Comparison of ENCODE assay signal across 32 cellular contexts in genomic region chr1:91004145-91004544, GRCh38.
"Had no signal": no experiment of that assay in that cellular context is flagged by ENCODE, and none has a peak within 500 bp of the region (broad histone marks: within the 10 kb centered on the region; RNA-seq: fewer than 3 reads in every experiment).

No MANE protein-coding gene starts in this region.

- H3K27me3 ChIP-seq: colonic mucosa, heart left ventricle had no signal

- H3K4me3 ChIP-seq: colonic mucosa, heart left ventricle had no signal

- H3K27me3 Mint-ChIP-seq: activated B cell treated with CpG ODN at 0.5 μM for 24 hours; activated CD8-positive, alpha-beta memory T cell treated with anti-CD3 and anti-CD28 coated beads, Interleukin-2, amount 10 ng/mL, durations not matched to agents 7 days and 5 days; activated naive CD8-positive, alpha-beta T cell; T-helper 17 cell had no signal

- H3K9me3 ChIP-seq: colonic mucosa had no signal

- FAIRE-seq: astrocyte, frontal cortex had no signal

- H3K4me1 ChIP-seq: colonic mucosa had no signal

- H3K4me3 Mint-ChIP-seq: activated B cell treated with CpG ODN at 0.5 μM for 24 hours; activated CD8-positive, alpha-beta memory T cell treated with anti-CD3 and anti-CD28 coated beads, Interleukin-2, amount 10 ng/mL, durations not matched to agents 7 days and 5 days; activated CD8-positive, alpha-beta T cell treated with anti-CD3 and anti-CD28 coated beads, Interleukin-2, amount 10 ng/mL, durations not matched to agents 7 days and 5 days; activated naive CD4-positive, alpha-beta T cell treated with anti-CD3 and anti-CD28 coated beads for 36 hours; activated naive CD8-positive, alpha-beta T cell; activated T-helper 1 cell treated with anti-CD3 and anti-CD28 coated beads, Interleukin-12 subunit alpha, Interleukin-12 subunit beta, Interleukin-2, Interleukin-4 antibody, amounts not matched to agents 30 ng/mL and 10 ng/mL and 1 ng/mL, durations not matched to agents 14 hours and 24 hours and 36 hours; T-helper 17 cell; T-helper 2 cell treated with Interferon-gamma antibody and Interleukin-4, amounts not matched to agents 5 μg/mL and 100 μg/mL, for 36 hours had no signal

- H3K36me3 ChIP-seq: colonic mucosa, heart left ventricle had no signal

- H3K27ac Mint-ChIP-seq: activated B cell treated with CpG ODN at 0.5 μM for 24 hours; activated CD8-positive, alpha-beta memory T cell treated with anti-CD3 and anti-CD28 coated beads, Interleukin-2, amount 10 ng/mL, durations not matched to agents 7 days and 5 days; activated CD8-positive, alpha-beta T cell treated with anti-CD3 and anti-CD28 coated beads, Interleukin-2, amount 10 ng/mL, durations not matched to agents 7 days and 5 days; activated naive CD4-positive, alpha-beta T cell treated with anti-CD3 and anti-CD28 coated beads for 36 hours; activated naive CD8-positive, alpha-beta T cell; activated T-helper 1 cell treated with anti-CD3 and anti-CD28 coated beads, Interleukin-12 subunit alpha, Interleukin-12 subunit beta, Interleukin-2, Interleukin-4 antibody, amounts not matched to agents 30 ng/mL and 10 ng/mL and 1 ng/mL, durations not matched to agents 14 hours and 24 hours and 36 hours; activated T-helper 2 cell treated with anti-CD3 and anti-CD28 coated beads, Interferon-gamma antibody, Interleukin-2, Interleukin-4, amounts not matched to agents 10 μg/mL and 5 μg/mL and 100 μg/mL, durations not matched to agents 14 hours and 24 hours and 36 hours; T-helper 17 cell; T-helper 2 cell treated with Interferon-gamma antibody and Interleukin-4, amounts not matched to agents 5 μg/mL and 100 μg/mL, for 36 hours had no signal

- ATAC-seq: activated CD4-positive, CD25-positive, alpha-beta regulatory T cell treated with anti-CD3 and anti-CD28 coated beads, Interleukin-2, amount 50 U/mL, for 24 hours; activated CD8-positive, alpha-beta memory T cell treated with anti-CD3 and anti-CD28 coated beads, Interleukin-2, amount 10 ng/mL, durations not matched to agents 7 days and 5 days; activated CD8-positive, alpha-beta T cell treated with anti-CD3 and anti-CD28 coated beads, Interleukin-2, amount 10 ng/mL, durations not matched to agents 7 days and 5 days; esophagus mucosa; heart left ventricle; T-helper 17 cell had no signal

- H3K27ac ChIP-seq: colonic mucosa, heart left ventricle, VCaP had no signal

- DNase-seq: activated B cell treated with CpG ODN at 0.5 μM for 24 hours; activated CD4-positive, alpha-beta T cell treated with anti-CD3 and anti-CD28 coated beads for 48 hours; activated CD4-positive, alpha-beta T cell treated with anti-CD3 and anti-CD28 coated beads, Interleukin-2, amount 50 U/mL, for 1 hour; activated CD4-positive, alpha-beta T cell treated with anti-CD3 and anti-CD28 coated beads, Interleukin-2, amount 50 U/mL, for 48 hours; activated CD8-positive, alpha-beta memory T cell treated with anti-CD3 and anti-CD28 coated beads, Interleukin-2, amount 10 ng/mL, durations not matched to agents 7 days and 5 days; activated CD8-positive, alpha-beta memory T cell treated with anti-CD3 and anti-CD28 coated beads, Interleukin-2, amount 50 U/mL, for 4 hours; activated CD8-positive, alpha-beta T cell treated with anti-CD3 and anti-CD28 coated beads, Interleukin-2, amount 10 ng/mL, durations not matched to agents 7 days and 5 days; activated effector memory CD4-positive, alpha-beta T cell treated with anti-CD3 and anti-CD28 coated beads, Interleukin-2, amount 50 U/mL, for 16 hours; activated naive CD4-positive, alpha-beta T cell treated with anti-CD3 and anti-CD28 coated beads for 36 hours; activated T-cell treated with anti-CD3 and anti-CD28 coated beads, Interleukin-2, amount 50 U/mL, for 1 hour; activated T-cell treated with anti-CD3 and anti-CD28 coated beads, Interleukin-2, amount 50 U/mL, for 48 hours; amniotic stem cell; anterior cingulate cortex; caudate nucleus; cerebellar nuclear complex; colonic mucosa; effector CD8-positive, alpha-beta T cell; foreskin fibroblast; glutamatergic neuron; heart left ventricle; T-helper 1 cell; T-helper 17 cell; T1000 had no signal
